In the genomic region with DNA sequence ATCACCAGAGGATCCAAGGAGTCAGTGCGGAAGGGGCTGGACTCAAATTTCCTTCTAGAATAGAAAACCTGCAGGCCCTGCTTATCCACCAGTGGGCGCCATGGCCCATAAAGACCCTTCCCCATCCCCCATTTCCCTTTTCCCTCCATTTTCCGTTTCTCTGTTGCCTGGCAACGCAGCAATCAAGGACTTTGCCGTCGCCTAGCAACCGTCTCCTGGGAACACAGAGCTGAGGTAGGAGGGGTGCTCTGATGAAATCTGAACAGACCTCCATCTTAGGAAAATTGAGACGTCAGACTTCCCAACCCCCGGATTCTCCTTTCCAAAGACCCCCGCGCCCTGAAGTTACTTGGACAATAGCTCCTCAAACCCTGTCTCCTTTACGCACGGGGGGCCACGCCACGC, we compare ENCODE assay signal across 8 cellular contexts. TPM values are rescaled to one million over a fixed set of nuclear protein-coding genes. Genes with fewer than 3 reads are reported as not detected.
DNase-seq lines count a peak whose midpoint lies in the region; FAIRE-seq lines count a peak whose summit lies in the region.

No MANE protein-coding gene starts in this region.

- H3K27me3 ChIP-seq in layer of hippocampus (ENCODE audit: control insufficient read depth, insufficient read depth, low read length), result no peaks in the 10 kb centered on the region

- H3K27ac ChIP-seq in cingulate gyrus (ENCODE audit: low read depth, low read length), result peak overlapping the region; percentile 91
- H3K27ac ChIP-seq in layer of hippocampus (ENCODE audit: low read depth, low read length), result peak overlapping the region; percentile 83

- FAIRE-seq in GM19239 (lab: Jason Lieb, UNC), result no peak

- peak; percentile 77 for DNase-seq in 8988T
- peak; percentile 51 for DNase-seq in GM03348 (ENCODE audit: low spot score)
- peak; percentile 93 for DNase-seq in NCI-H1092 treated with DMSO at 0.1 percent for 48 hours (lab: John Stamatoyannopoulos, UW)
- DNase-seq in SK-N-DZ (ENCODE audit: low spot score), result peak; percentile 100
- peak; percentile 70 for DNase-seq in stimulated activated naive CD4-positive, alpha-beta T cell treated with Interleukin-2 at 50 U/mL for 16 hours (lab: John Stamatoyannopoulos, UW)
- DNase-seq in GM19239 (ENCODE audit: insufficient read length, low spot score), result no peak

RNA-seq across cellular contexts. Expression of a gene that starts 5.7 kb away (rescaled TPM):
- 61.1 and 67.3 TPM in 2 replicates for polyA plus RNA-seq in SK-N-DZ (2014; cell fraction: cytosol; rRNA removed)
- polyA plus RNA-seq in SK-N-DZ (2014; cell fraction: nucleus; rRNA removed), result 117 and 125 TPM in 2 replicates

RNA-seq across cellular contexts. Expression of a gene that starts 5.8 kb away (rescaled TPM):
- 161 and 169 TPM in 2 replicates for polyA plus RNA-seq in SK-N-DZ (2014; cell fraction: cytosol; rRNA removed)
- 2,152 and 2,253 TPM in 2 replicates for polyA plus RNA-seq in SK-N-DZ (2014; cell fraction: nucleus; rRNA removed)

RNA-seq across cellular contexts. Expression of a gene that starts 20.4 kb away (rescaled TPM):
- 95.7 and 109 TPM in 2 replicates for polyA plus RNA-seq in SK-N-DZ (2014; cell fraction: cytosol; rRNA removed)
- 147 and 150 TPM in 2 replicates for polyA plus RNA-seq in SK-N-DZ (2014; cell fraction: nucleus; rRNA removed)

RNA-seq across cellular contexts. Expression of a gene that starts 25.4 kb away (rescaled TPM):
- polyA plus RNA-seq in SK-N-DZ (2014; cell fraction: cytosol; rRNA removed), result 42.8 and 51.6 TPM in 2 replicates
- 17.6 and 24.2 TPM in 2 replicates for polyA plus RNA-seq in SK-N-DZ (2014; cell fraction: nucleus; rRNA removed)

RNA-seq across cellular contexts. Expression of a gene that starts 28.4 kb away (rescaled TPM):
- 211 and 240 TPM in 2 replicates for polyA plus RNA-seq in SK-N-DZ (2014; cell fraction: cytosol; rRNA removed)
- polyA plus RNA-seq in SK-N-DZ (2014; cell fraction: nucleus; rRNA removed), result 119 and 142 TPM in 2 replicates
